ENCODE assay signal across 8 cellular contexts in the genomic region with DNA sequence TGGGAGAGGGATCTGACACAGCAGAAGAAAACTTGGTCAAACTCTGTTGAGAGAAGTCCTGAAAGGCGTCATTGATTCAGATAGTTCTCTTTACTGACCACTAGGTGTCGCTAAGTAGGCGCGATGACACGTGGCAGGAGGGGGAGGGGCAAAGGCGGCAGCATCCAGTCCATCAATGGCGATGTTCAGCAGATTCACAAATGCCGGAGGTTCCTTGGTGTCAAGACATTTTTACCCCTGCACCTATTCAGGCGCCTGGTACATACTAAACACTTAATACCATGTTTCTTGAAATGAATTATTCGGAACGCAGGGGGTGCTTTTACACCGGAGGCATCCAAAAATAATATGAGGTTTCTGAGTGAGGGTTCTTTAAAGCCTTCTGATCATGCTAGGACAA. TPM values are rescaled to one million over a fixed set of nuclear protein-coding genes. Genes with fewer than 3 reads are reported as not detected.
DNase-seq lines count a peak whose midpoint lies in the region; ATAC-seq and TF ChIP-seq lines count a peak whose summit lies in the region.

No MANE protein-coding gene starts in this region.

- TF ChIP-seq CTCF in AG09309 (IDR thresholded peaks at IDR 0.05; ENCODE audit: control insufficient read depth, insufficient read depth, low read depth, low read length, missing control alignments) (peak; percentile 73), dorsolateral prefrontal cortex (IDR thresholded peaks at IDR 0.05 in 54 of 56, conservative IDR thresholded peaks at IDR 0.05 in 2 of 56; ENCODE audit: low read depth in 1 of 56, partially characterized antibody in 56 of 56) (peak; percentile 39 to 82 (median 68))

- H3K4me3 Mint-ChIP-seq in activated CD4-positive, alpha-beta T cell treated with anti-CD3 and anti-CD28 coated beads, Interleukin-2, amount 10 ng/mL, durations not matched to agents 7 days and 5 days = peak overlapping the region; percentile 11
- peak overlapping the region; percentile 78 for H3K4me3 Mint-ChIP-seq in memory B cell

- DNase-seq in AG09309 (ENCODE audit: low read depth) (peak; percentile 14), NCI-H748 (lab: John Stamatoyannopoulos, UW; ENCODE audit: unreplicated experiment) (peak; percentile 64), dorsolateral prefrontal cortex (peak in 7 of 10 donors; percentile 9 to 66 (median 43)), memory B cell (ENCODE audit: low spot score in 2 of 2) (peak; percentile 66 to 79)
- DNase-seq in activated CD4-positive, alpha-beta T cell treated with anti-CD3 and anti-CD28 coated beads, Interleukin-2, amount 10 ng/mL, durations not matched to agents 7 days and 5 days = peak; percentile 83
- DNase-seq in stimulated activated CD8-positive, alpha-beta memory T cell treated with anti-CD3 and anti-CD28 coated beads, Interleukin-2, amount 100 ng/mL, for 48 hours (ENCODE audit: low read depth in 2 of 2) = peak; percentile 73 to 74

- intact Hi-C loops in dorsolateral prefrontal cortex (cut with DNase I) = no loop called here

- H3K9me3 Mint-ChIP-seq in activated CD4-positive, alpha-beta T cell treated with anti-CD3 and anti-CD28 coated beads, Interleukin-2, amount 10 ng/mL, durations not matched to agents 7 days and 5 days = no peaks in the 10 kb centered on the region
- H3K9me3 Mint-ChIP-seq in memory B cell = no peaks in the 10 kb centered on the region

- H3K4me3 ChIP-seq in AG09309 (ENCODE audit: control insufficient read depth, low read depth, low read length) (no peak overlapping the region), dorsolateral prefrontal cortex (peak overlapping the region in 19 of 59 donors; percentile 2 to 48 (median 25))

- peaks cover 18% of the 10 kb centered on the region for H3K4me1 Mint-ChIP-seq in activated CD4-positive, alpha-beta T cell treated with anti-CD3 and anti-CD28 coated beads, Interleukin-2, amount 10 ng/mL, durations not matched to agents 7 days and 5 days
- H3K4me1 Mint-ChIP-seq in memory B cell = peaks cover 39% of the 10 kb centered on the region

- H3K27me3 ChIP-seq in dorsolateral prefrontal cortex = no peaks in the 10 kb centered on the region

- no peak overlapping the region for H3K27ac Mint-ChIP-seq in activated CD4-positive, alpha-beta T cell treated with anti-CD3 and anti-CD28 coated beads, Interleukin-2, amount 10 ng/mL, durations not matched to agents 7 days and 5 days
- peak overlapping the region; percentile 97 for H3K27ac Mint-ChIP-seq in memory B cell

- POLR2A ChIA-PET in activated CD4-positive, alpha-beta T cell treated with anti-CD3 and anti-CD28 coated beads, Interleukin-2, amount 10 ng/mL, durations not matched to agents 7 days and 5 days (lab: Charles Lee) = no interaction called here

- CTCF ChIA-PET in activated CD4-positive, alpha-beta T cell treated with anti-CD3 and anti-CD28 coated beads, Interleukin-2, amount 10 ng/mL, durations not matched to agents 7 days and 5 days (lab: Charles Lee) = no interaction called here

- H3K36me3 Mint-ChIP-seq in activated CD4-positive, alpha-beta T cell treated with anti-CD3 and anti-CD28 coated beads, Interleukin-2, amount 10 ng/mL, durations not matched to agents 7 days and 5 days (ENCODE audit: low read depth) = no peaks in the 10 kb centered on the region
- H3K36me3 Mint-ChIP-seq in memory B cell = peaks cover 2% of the 10 kb centered on the region

- H3K27ac ChIP-seq in dorsolateral prefrontal cortex = peak overlapping the region in 4 of 59 donors; percentile 12 to 56 (median 28)

- ATAC-seq in GM18870 (IDR thresholded peaks at IDR 0.05; ENCODE audit: unreplicated experiment) (peak; percentile 43), HG03280 (IDR thresholded peaks at IDR 0.05; ENCODE audit: unreplicated experiment) (peak; percentile 44), memory B cell (ENCODE audit: low read depth) (peak; percentile 62)

- peaks cover 5% of the 10 kb centered on the region for H3K27me3 Mint-ChIP-seq in activated CD4-positive, alpha-beta T cell treated with anti-CD3 and anti-CD28 coated beads, Interleukin-2, amount 10 ng/mL, durations not matched to agents 7 days and 5 days
- H3K27me3 Mint-ChIP-seq in memory B cell = no peaks in the 10 kb centered on the region

RNA-seq across cellular contexts. Expression of a gene that starts 3.0 kb away (rescaled TPM):
- total RNA-seq in activated CD4-positive, alpha-beta T cell treated with anti-CD3 and anti-CD28 coated beads, Interleukin-2, amount 10 ng/mL, durations not matched to agents 7 days and 5 days = under 1 TPM; 0.40 to 0.60 TPM
- 10 to 100 TPM in 3 of 120 experiments, 1 to 10 TPM in 116, under 1 TPM in 1; 0.60 to 11.5 (median 3.4) TPM for total RNA-seq in dorsolateral prefrontal cortex

RNA-seq across cellular contexts. Expression of a gene that starts 42.3 kb away (rescaled TPM):
- total RNA-seq in activated CD4-positive, alpha-beta T cell treated with anti-CD3 and anti-CD28 coated beads, Interleukin-2, amount 10 ng/mL, durations not matched to agents 7 days and 5 days = not detected
- 100 to 1,000 TPM in 55 of 120 experiments, 10 to 100 TPM in 65; 48.6 to 133 (median 99.0) TPM for total RNA-seq in dorsolateral prefrontal cortex

Comparison
In these comparisons a context has a peak if more than half of its experiments do, and no peak if none do; other contexts are left out.
1. DNase-seq: peak in every context shown above with its lines; median percentile 83 in activated CD4-positive, alpha-beta T cell treated with anti-CD3 and anti-CD28 coated beads, Interleukin-2, amount 10 ng/mL, durations not matched to agents 7 days and 5 days; 74 in stimulated activated CD8-positive, alpha-beta memory T cell treated with anti-CD3 and anti-CD28 coated beads, Interleukin-2, amount 100 ng/mL, for 48 hours; 72 in memory B cell; 64 in NCI-H748; 43 in dorsolateral prefrontal cortex; 14 in AG09309.
2. RNA of a gene that starts 42.3 kb away (total RNA-seq): 48.6 to 133 TPM in dorsolateral prefrontal cortex; not detected in activated CD4-positive, alpha-beta T cell treated with anti-CD3 and anti-CD28 coated beads, Interleukin-2, amount 10 ng/mL, durations not matched to agents 7 days and 5 days; every median in the first group is over 10 times any median in the second.
3. Peak in every context shown above with its lines, with median percentiles within 50 percentile points of each other: ATAC-seq.